33 cellular contexts compared by ENCODE assay signal in genomic region chr18:6479699-6480098, GRCh38.
"Had no signal": no experiment of that assay in that cellular context is flagged by ENCODE, and none has a peak within 500 bp of the region (broad histone marks: within the 10 kb centered on the region; RNA-seq: fewer than 3 reads in every experiment).

No MANE protein-coding gene starts in this region.

- H3K27me3 ChIP-seq: adrenal gland, ascending aorta, body of pancreas, brain microvascular endothelial cell, breast epithelium, cardiac muscle cell had no signal

- H3K4me1 ChIP-seq: adrenal gland, ascending aorta, breast epithelium had no signal

- H3K4me3 ChIP-seq: adrenal gland, ascending aorta, body of pancreas, breast epithelium, cardiac muscle cell had no signal

- H3K9me3 ChIP-seq: adrenal gland, ascending aorta, body of pancreas, breast epithelium had no signal

- FAIRE-seq: astrocyte, bronchial epithelial cell had no signal

- H3K36me3 ChIP-seq: adrenal gland, ascending aorta, brain microvascular endothelial cell, breast epithelium, cardiac muscle cell had no signal

- H3K27ac ChIP-seq: adrenal gland, ascending aorta, body of pancreas, brain microvascular endothelial cell, breast epithelium, cardiac muscle cell had no signal

- DNase-seq: activated effector memory CD4-positive, alpha-beta T cell treated with anti-CD3 and anti-CD28 coated beads, Interleukin-2, amount 50 U/mL, for 16 hours; activated effector memory CD4-positive, alpha-beta T cell treated with Interleukin-2 at 50 U/mL for 16 hours; activated gamma-delta T cell; activated gamma-delta T cell treated with Interleukin-2 at 50 U/mL for 16 hours; activated naive CD4-positive, alpha-beta T cell; activated naive CD4-positive, alpha-beta T cell treated with anti-CD3 and anti-CD28 coated beads for 36 hours; activated naive CD4-positive, alpha-beta T cell treated with anti-CD3 and anti-CD28 coated beads, Interleukin-2, amount 10 ng/mL, durations not matched to agents 7 days and 5 days; activated naive CD4-positive, alpha-beta T cell treated with anti-CD3 and anti-CD28 coated beads, Interleukin-2, amount 50 U/mL, for 16 hours; activated naive CD4-positive, alpha-beta T cell treated with Interleukin-2 at 50 U/mL for 16 hours; activated naive CD8-positive, alpha-beta T cell treated with anti-CD3 and anti-CD28 coated beads for 36 hours; activated naive CD8-positive, alpha-beta T cell treated with anti-CD3 and anti-CD28 coated beads, Interleukin-2, amount 10 ng/mL, durations not matched to agents 7 days and 5 days; activated naive CD8-positive, alpha-beta T cell treated with anti-CD3 and anti-CD28 coated beads, Interleukin-2, amount 50 U/mL, for 24 hours; activated T-cell treated with anti-CD3 and anti-CD28 coated beads, Interleukin-2, amount 50 U/mL, for 24 hours; activated T-cell treated with anti-CD3 and anti-CD28 coated beads, Interleukin-2, amount 50 U/mL, for 4 hours; activated T-cell treated with anti-CD3 and anti-CD28 coated beads, Interleukin-2, amount 50 U/mL, for 48 hours; activated T-cell treated with anti-CD3 and anti-CD28 coated beads, Interleukin-2, amount 50 U/mL, for 72 hours; adrenal gland; amniotic stem cell; amygdala; anterior cingulate cortex; aorta; body of pancreas; brain microvascular endothelial cell; caudate nucleus; central memory CD4-positive, alpha-beta T cell; cerebellar nuclear complex had no signal

- ATAC-seq: activated naive CD4-positive, alpha-beta T cell treated with anti-CD3 and anti-CD28 coated beads, Interleukin-2, amount 50 U/mL, for 72 hours; activated naive CD8-positive, alpha-beta T cell treated with anti-CD3 and anti-CD28 coated beads, Interleukin-2, amount 50 U/mL, for 24 hours; activated T-cell treated with anti-CD3 and anti-CD28 coated beads, Interleukin-2, amount 50 U/mL, for 4 hours; activated T-cell treated with anti-CD3 and anti-CD28 coated beads, Interleukin-2, amount 50 U/mL, for 72 hours; activated T-helper 17 cell treated with anti-CD3 and anti-CD28 coated beads, Interleukin-2, amount 50 U/mL, for 72 hours; body of pancreas had no signal
